Comparison of ENCODE assay signal across 1 cellular context in the genomic region with DNA sequence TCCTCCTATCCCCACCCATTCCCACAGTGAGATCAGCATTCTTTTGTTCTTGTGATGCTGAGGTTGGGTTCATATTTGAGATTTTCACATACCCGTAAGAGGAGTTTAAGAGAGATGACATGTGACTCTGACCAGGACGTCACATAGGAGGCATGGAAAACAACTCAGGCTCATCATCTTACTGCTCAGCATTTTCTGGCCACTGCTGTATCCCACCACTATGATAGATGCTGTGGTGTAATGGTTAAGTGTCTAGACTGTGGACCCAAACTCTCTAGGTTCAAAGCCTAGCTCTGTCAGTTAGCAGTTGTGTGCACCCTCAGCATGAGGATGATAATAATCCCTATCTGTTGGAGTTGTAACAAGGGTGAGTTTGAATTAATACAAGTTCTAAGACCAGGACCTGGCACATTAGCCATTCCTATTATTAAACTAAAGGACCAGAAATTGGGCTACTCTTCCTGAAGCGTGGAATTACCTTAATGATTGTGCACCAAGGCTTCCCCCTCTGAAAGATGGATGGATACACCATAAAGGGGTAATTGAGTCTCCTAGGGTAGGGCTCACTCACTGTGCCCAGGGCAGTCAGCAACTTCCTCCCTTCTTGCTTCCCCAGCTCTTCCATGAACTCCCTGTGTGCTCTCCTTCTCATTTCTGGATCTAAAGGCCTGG.
TF ChIP-seq lines count a peak whose summit lies in the region.

No MANE protein-coding gene starts in this region.

TF ChIP-seq in IMR-90, 13 proteins besides CTCF, POLR2A, EP300 and RAD21 (continued from another document):
- TF ChIP-seq ELK1 (IDR thresholded peaks at IDR 0.05; ENCODE audit: borderline replicate concordance, low read depth, low read length) (no peak), MAFK (IDR thresholded peaks at IDR 0.05; ENCODE audit: low read depth, low read length) (no peak), BHLHE40 (IDR thresholded peaks at IDR 0.05; ENCODE audit: low read depth, low read length) (no peak), NFE2L2 (IDR thresholded peaks at IDR 0.05; ENCODE audit: low read depth, low read length) (no peak), CEBPB (IDR thresholded peaks at IDR 0.05; ENCODE audit: low read depth, low read length) (no peak), RCOR1 (IDR thresholded peaks at IDR 0.05; ENCODE audit: insufficient replicate concordance, low read length) (no peak), RFX5 (IDR thresholded peaks at IDR 0.05; ENCODE audit: low read depth, low read length) (no peak), SMC3 (IDR thresholded peaks at IDR 0.05; ENCODE audit: low read depth, low read length) (no peak)
- TF ChIP-seq, protein P1, sequence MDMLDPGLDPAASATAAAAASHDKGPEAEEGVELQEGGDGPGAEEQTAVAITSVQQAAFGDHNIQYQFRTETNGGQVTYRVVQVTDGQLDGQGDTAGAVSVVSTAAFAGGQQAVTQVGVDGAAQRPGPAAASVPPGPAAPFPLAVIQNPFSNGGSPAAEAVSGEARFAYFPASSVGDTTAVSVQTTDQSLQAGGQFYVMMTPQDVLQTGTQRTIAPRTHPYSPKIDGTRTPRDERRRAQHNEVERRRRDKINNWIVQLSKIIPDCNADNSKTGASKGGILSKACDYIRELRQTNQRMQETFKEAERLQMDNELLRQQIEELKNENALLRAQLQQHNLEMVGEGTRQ (IDR thresholded peaks at IDR 0.05; ENCODE audit: low read depth, low read length): no peak
